ENCODE assay signal across 17 cellular contexts in genomic region chr13:99351772-99352171, GRCh38. TPM values are rescaled to one million over a fixed set of nuclear protein-coding genes. Genes with fewer than 3 reads are reported as not detected.
DNase-seq lines count a peak whose midpoint lies in the region; ATAC-seq and TF ChIP-seq lines count a peak whose summit lies in the region.
"Had no signal": no experiment of that assay in that cellular context is flagged by ENCODE, and none has a peak within 500 bp of the region (broad histone marks: within the 10 kb centered on the region; RNA-seq: fewer than 3 reads in every experiment).

No MANE protein-coding gene starts in this region.

- H3K9me3 Mint-ChIP-seq in activated CD4-positive, alpha-beta memory T cell treated with anti-CD3 and anti-CD28 coated beads, Interleukin-2, amount 10 ng/mL, durations not matched to agents 7 days and 5 days, result no peaks in the 10 kb centered on the region
- H3K9me3 Mint-ChIP-seq: neural crest cell had no signal

- peaks cover 76% of the 10 kb centered on the region for H3K4me1 Mint-ChIP-seq in activated CD4-positive, alpha-beta memory T cell treated with anti-CD3 and anti-CD28 coated beads, Interleukin-2, amount 10 ng/mL, durations not matched to agents 7 days and 5 days

- no peaks in the 10 kb centered on the region for H3K9me3 ChIP-seq in mucosa of descending colon
- H3K9me3 ChIP-seq: ascending aorta, uterus had no signal

- peak overlapping the region; percentile 60 for H3K27ac Mint-ChIP-seq in activated CD4-positive, alpha-beta memory T cell treated with anti-CD3 and anti-CD28 coated beads, Interleukin-2, amount 10 ng/mL, durations not matched to agents 7 days and 5 days

- ATAC-seq in GM18498 (IDR thresholded peaks at IDR 0.05; ENCODE audit: unreplicated experiment) (peak; percentile 45), mucosa of descending colon (peak; percentile 37), left ventricle myocardium superior (no peak)
- ATAC-seq: HCT116 had no signal

- POLR2A ChIA-PET in activated CD4-positive, alpha-beta memory T cell treated with anti-CD3 and anti-CD28 coated beads, Interleukin-2, amount 10 ng/mL, durations not matched to agents 7 days and 5 days (lab: Charles Lee), result interaction anchor here (0.9 to 12.9 kb wide), 24 partner anchors 8 to 152 kb away, joined by 3 to 349 read pairs (median 8); partner anchors contain the start of genes GPR183 and UBAC2

- intact Hi-C loops in mucosa of descending colon (cut with DNase I, micrococcal nuclease) (no loop called here), left ventricle myocardium superior (cut with micrococcal nuclease) (no loop called here)

- peak overlapping the region; percentile 40 for H3K4me3 Mint-ChIP-seq in activated CD4-positive, alpha-beta memory T cell treated with anti-CD3 and anti-CD28 coated beads, Interleukin-2, amount 10 ng/mL, durations not matched to agents 7 days and 5 days
- H3K4me3 Mint-ChIP-seq: neural crest cell had no signal

- CTCF ChIA-PET in activated CD4-positive, alpha-beta memory T cell treated with anti-CD3 and anti-CD28 coated beads, Interleukin-2, amount 10 ng/mL, durations not matched to agents 7 days and 5 days (lab: Charles Lee), result interaction anchor here (0.8 to 4.2 kb wide), 21 partner anchors 10 to 86 kb away, joined by 3 to 24 read pairs (median 6); partner anchors contain the start of gene GPR183

- peaks cover 39% of the 10 kb centered on the region for H3K36me3 Mint-ChIP-seq in activated CD4-positive, alpha-beta memory T cell treated with anti-CD3 and anti-CD28 coated beads, Interleukin-2, amount 10 ng/mL, durations not matched to agents 7 days and 5 days (ENCODE audit: low read depth)

- no peaks in the 10 kb centered on the region for H3K27me3 Mint-ChIP-seq in activated CD4-positive, alpha-beta memory T cell treated with anti-CD3 and anti-CD28 coated beads, Interleukin-2, amount 10 ng/mL, durations not matched to agents 7 days and 5 days

- peaks cover 8% of the 10 kb centered on the region for H3K4me1 ChIP-seq in mucosa of descending colon (ENCODE audit: low read depth)
- H3K4me1 ChIP-seq: uterus had no signal

- H3K4me3 ChIP-seq in mucosa of descending colon, result no peak overlapping the region
- H3K4me3 ChIP-seq: ascending aorta, uterus had no signal

- no peak for TF ChIP-seq CTCF in GM20000 (IDR thresholded peaks at IDR 0.05; ENCODE audit: extremely low read depth, missing control alignments)
- TF ChIP-seq CTCF in mucosa of descending colon (IDR thresholded peaks at IDR 0.05), result no peak

- DNase-seq in GM20000 (ENCODE audit: low spot score), result peak; percentile 22
- peak; percentile 45 for DNase-seq in activated CD4-positive, alpha-beta memory T cell treated with anti-CD3 and anti-CD28 coated beads, Interleukin-2, amount 10 ng/mL, durations not matched to agents 7 days and 5 days
- DNase-seq in mucosa of descending colon, result no peak
- no peak for DNase-seq in OCI-M2 (lab: John Stamatoyannopoulos, UW; ENCODE audit: unreplicated experiment)
- DNase-seq in left ventricle myocardium superior, result no peak
- DNase-seq in NCI-H1694 (lab: John Stamatoyannopoulos, UW), result no peak
- DNase-seq: activated CD8-positive, alpha-beta memory T cell treated with anti-CD3 and anti-CD28 coated beads for 24 hours; C1 segment of cervical spinal cord; dermis blood vessel endothelial cell; NCI-H1694 treated with DMSO at 0.1 percent for 48 hours; NCI-H748 treated with DMSO at 0.1 percent for 48 hours; retina; uterus had no signal

- H3K36me3 ChIP-seq in mucosa of descending colon (ENCODE audit: low read depth), result no peaks in the 10 kb centered on the region
- H3K36me3 ChIP-seq: uterus had no signal

RNA-seq across cellular contexts. Expression of gene GPR183, which starts 44.6 kb away (rescaled TPM):
- total RNA-seq in activated CD4-positive, alpha-beta memory T cell treated with anti-CD3 and anti-CD28 coated beads, Interleukin-2, amount 10 ng/mL, durations not matched to agents 7 days and 5 days, result 10 to 100 TPM; 43.7 to 46.2 TPM
- 10 to 100 TPM in 1 of 3 donors, 1 to 10 TPM in 2; 1.6 to 15.3 (median 5.0) TPM for total RNA-seq in mucosa of descending colon
- 2.6 TPM for total RNA-seq in left ventricle myocardium superior
- total RNA-seq: neural crest cell had no signal

Comparison
In these comparisons a context has a peak if more than half of its experiments do, and no peak if none do; other contexts are left out.
1. DNase-seq: peak in GM20000 (single experiment) and activated CD4-positive, alpha-beta memory T cell treated with anti-CD3 and anti-CD28 coated beads, Interleukin-2, amount 10 ng/mL, durations not matched to agents 7 days and 5 days (single experiment); none in mucosa of descending colon (0 of 3), OCI-M2 (single experiment), left ventricle myocardium superior (single experiment) and NCI-H1694 (single experiment).